ENCODE assay signal across 14 cellular contexts in the genomic region with DNA sequence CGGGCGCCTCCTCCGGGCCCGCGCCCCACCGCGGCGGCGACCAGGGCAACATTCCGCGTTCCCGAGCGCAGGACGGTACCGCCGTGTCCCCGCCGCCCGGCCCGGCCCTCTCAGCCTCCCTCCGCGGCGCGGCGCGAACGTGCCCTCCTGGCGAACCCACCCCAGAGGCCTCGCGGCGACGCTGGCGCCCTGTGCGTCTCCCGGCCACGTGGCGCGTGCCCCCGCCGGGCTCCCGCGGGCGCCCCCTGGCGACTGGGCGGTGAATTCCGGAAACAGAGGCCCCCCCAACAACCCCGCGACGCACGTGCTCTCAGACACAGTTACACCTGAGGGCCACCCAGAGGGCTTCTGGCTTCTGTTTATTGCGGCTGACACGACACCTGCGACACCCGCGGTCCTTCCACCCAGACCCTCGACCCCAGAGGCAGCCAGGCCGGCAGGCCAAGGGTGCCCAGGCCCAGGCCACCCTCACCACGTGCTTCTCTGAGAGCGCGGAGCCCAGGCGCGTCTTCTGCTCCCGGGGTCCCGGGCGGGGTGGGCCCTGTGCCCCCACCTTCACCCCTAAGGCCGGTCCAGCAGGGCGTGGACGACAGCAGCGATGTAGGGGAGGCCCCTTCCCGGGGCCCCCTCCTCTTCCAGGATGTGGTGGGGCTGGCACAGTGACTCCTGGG. TPM values are rescaled to one million over a fixed set of nuclear protein-coding genes. Genes with fewer than 3 reads are reported as not detected.
DNase-seq lines count a peak whose midpoint lies in the region; ATAC-seq and TF ChIP-seq lines count a peak whose summit lies in the region.
"Had no signal": no experiment of that assay in that cellular context is flagged by ENCODE, and none has a peak within 500 bp of the region (broad histone marks: within the 10 kb centered on the region; RNA-seq: fewer than 3 reads in every experiment).

A gene (minus strand): TSS at position 210 of the 671 bp plus-strand sequence. CDS start 158 bp downstream, at position 52.

- no peaks in the 10 kb centered on the region for H3K9me3 Mint-ChIP-seq in activated CD8-positive, alpha-beta T cell treated with anti-CD3 and anti-CD28 coated beads, Interleukin-2, amount 10 ng/mL, durations not matched to agents 7 days and 5 days (ENCODE audit: insufficient read depth)
- no peaks in the 10 kb centered on the region for H3K9me3 Mint-ChIP-seq in activated CD8-positive, alpha-beta T cell treated with anti-CD3 and anti-CD28 coated beads for 36 hours
- H3K9me3 Mint-ChIP-seq: immature natural killer cell had no signal

- no peaks in the 10 kb centered on the region for H4K20me1 ChIP-seq in smooth muscle cell (ENCODE audit: low read depth)

- H3K36me3 ChIP-seq in NT2/D1 (ENCODE audit: insufficient read depth, insufficient read length, low read length) = peaks cover 53% of the 10 kb centered on the region
- H3K36me3 ChIP-seq in smooth muscle cell (ENCODE audit: low read depth) = no peaks in the 10 kb centered on the region
- H3K36me3 ChIP-seq: uterus had no signal

- H3K4me3 Mint-ChIP-seq in activated CD8-positive, alpha-beta T cell treated with anti-CD3 and anti-CD28 coated beads, Interleukin-2, amount 10 ng/mL, durations not matched to agents 7 days and 5 days = no peak within 1 kb of the TSS
- H3K4me3 Mint-ChIP-seq in activated CD8-positive, alpha-beta T cell treated with anti-CD3 and anti-CD28 coated beads for 36 hours = no peak within 1 kb of the TSS
- H3K4me3 Mint-ChIP-seq: immature natural killer cell had no signal

- no peak for TF ChIP-seq CTCF in activated CD8-positive, alpha-beta T cell treated with anti-CD3 and anti-CD28 coated beads for 36 hours (IDR thresholded peaks at IDR 0.05)
- TF ChIP-seq CTCF in epithelial cell of esophagus (IDR thresholded peaks at IDR 0.05; ENCODE audit: insufficient read depth, low read depth, low read length, missing control alignments) = peak; percentile 10
- TF ChIP-seq CTCF in smooth muscle cell (IDR thresholded peaks at IDR 0.05; ENCODE audit: borderline replicate concordance, insufficient read depth, poor library complexity, severe bottlenecking) = peak; percentile 34

- intact Hi-C loops in activated CD8-positive, alpha-beta T cell treated with anti-CD3 and anti-CD28 coated beads for 36 hours (cut with micrococcal nuclease) = no loop called here

- H2AFZ ChIP-seq in smooth muscle cell (ENCODE audit: low read depth) = no peak within 1 kb of the TSS

- CTCF ChIA-PET in activated CD8-positive, alpha-beta T cell treated with anti-CD3 and anti-CD28 coated beads, Interleukin-2, amount 10 ng/mL, durations not matched to agents 7 days and 5 days (lab: Charles Lee) = no interaction called here
- CTCF ChIA-PET in activated CD8-positive, alpha-beta T cell treated with anti-CD3 and anti-CD28 coated beads for 36 hours (lab: Charles Lee) = no interaction called here

- POLR2A ChIA-PET in activated CD8-positive, alpha-beta T cell treated with anti-CD3 and anti-CD28 coated beads, Interleukin-2, amount 10 ng/mL, durations not matched to agents 7 days and 5 days (lab: Charles Lee) = no interaction called here
- POLR2A ChIA-PET in activated CD8-positive, alpha-beta T cell treated with anti-CD3 and anti-CD28 coated beads for 36 hours (lab: Charles Lee) = interaction anchor here (0.9 kb wide), 1 partner anchor 8 kb away, joined by 3 read pairs; no protein-coding TSS in a partner anchor

- WGBS in smooth muscle cell (ENCODE audit: low lambda C conversion rate) = 87% methylated on average over 55 of the region's 70 CpGs

- no peak for DNase-seq in activated CD8-positive, alpha-beta T cell treated with anti-CD3 and anti-CD28 coated beads, Interleukin-2, amount 10 ng/mL, durations not matched to agents 7 days and 5 days
- no peak for DNase-seq in activated CD8-positive, alpha-beta T cell treated with anti-CD3 and anti-CD28 coated beads for 36 hours
- DNase-seq in NT2/D1 (ENCODE audit: low read depth, low spot score) (no peak), epithelial cell of esophagus (ENCODE audit: low read depth) (no peak), smooth muscle cell (lab: John Stamatoyannopoulos, UW; ENCODE audit: unreplicated experiment) (no peak), NCI-H1436 treated with DMSO at 0.1 percent for 48 hours (lab: John Stamatoyannopoulos, UW) (no peak), DMS 273 (lab: John Stamatoyannopoulos, UW; ENCODE audit: unreplicated experiment) (no peak)
- DNase-seq: dermis blood vessel endothelial cell; immature natural killer cell; NCI-H2171 treated with DMSO at 0.1 percent for 48 hours; OCI-M1; stimulated activated CD8-positive, alpha-beta memory T cell treated with anti-CD3 and anti-CD28 coated beads, Interleukin-4, amount 100 ng/mL, for 48 hours had no signal

- H3K9me3 ChIP-seq in NT2/D1 (ENCODE audit: insufficient read depth, low read length) (no peaks in the 10 kb centered on the region), smooth muscle cell (replicated peaks; ENCODE audit: low read depth) (no peaks in the 10 kb centered on the region)
- H3K9me3 ChIP-seq: uterus had no signal

- no peaks in the 10 kb centered on the region for H3K27me3 Mint-ChIP-seq in activated CD8-positive, alpha-beta T cell treated with anti-CD3 and anti-CD28 coated beads, Interleukin-2, amount 10 ng/mL, durations not matched to agents 7 days and 5 days (ENCODE audit: low read depth)
- H3K27me3 Mint-ChIP-seq in activated CD8-positive, alpha-beta T cell treated with anti-CD3 and anti-CD28 coated beads for 36 hours = no peaks in the 10 kb centered on the region

- no peak within 1 kb of the TSS for H3K4me3 ChIP-seq in NT2/D1 (ENCODE audit: insufficient read length, low read depth)
- no peak within 1 kb of the TSS for H3K4me3 ChIP-seq in epithelial cell of esophagus (ENCODE audit: low read length)
- H3K4me3 ChIP-seq in smooth muscle cell = no peak within 1 kb of the TSS
- H3K4me3 ChIP-seq: uterus had no signal

- H3K4me1 Mint-ChIP-seq in activated CD8-positive, alpha-beta T cell treated with anti-CD3 and anti-CD28 coated beads, Interleukin-2, amount 10 ng/mL, durations not matched to agents 7 days and 5 days (ENCODE audit: low read depth) = peaks cover 31% of the 10 kb centered on the region
- H3K4me1 Mint-ChIP-seq in activated CD8-positive, alpha-beta T cell treated with anti-CD3 and anti-CD28 coated beads for 36 hours (ENCODE audit: low read depth) = peaks cover 28% of the 10 kb centered on the region

- peaks cover 17% of the 10 kb centered on the region for H3K4me1 ChIP-seq in NT2/D1 (ENCODE audit: insufficient read depth, insufficient read length)
- peaks cover 11% of the 10 kb centered on the region for H3K4me1 ChIP-seq in smooth muscle cell (ENCODE audit: low read depth)

- H3K27ac Mint-ChIP-seq in activated CD8-positive, alpha-beta T cell treated with anti-CD3 and anti-CD28 coated beads, Interleukin-2, amount 10 ng/mL, durations not matched to agents 7 days and 5 days = no peak within 1 kb of the TSS
- H3K27ac Mint-ChIP-seq in activated CD8-positive, alpha-beta T cell treated with anti-CD3 and anti-CD28 coated beads for 36 hours = no peak within 1 kb of the TSS
- H3K27ac Mint-ChIP-seq: immature natural killer cell had no signal

- H3F3A ChIP-seq in smooth muscle cell (ENCODE audit: low read depth) = no peaks in the 10 kb centered on the region

- no peaks in the 10 kb centered on the region for H3K79me2 ChIP-seq in smooth muscle cell (ENCODE audit: low read depth)

- H3K27me3 ChIP-seq in NT2/D1 (ENCODE audit: insufficient read depth, insufficient read length) = no peaks in the 10 kb centered on the region
- H3K27me3 ChIP-seq in smooth muscle cell (ENCODE audit: low read depth) = peaks cover 7% of the 10 kb centered on the region
- H3K27me3 ChIP-seq: uterus had no signal

- peaks cover 41% of the 10 kb centered on the region for H3K36me3 Mint-ChIP-seq in activated CD8-positive, alpha-beta T cell treated with anti-CD3 and anti-CD28 coated beads, Interleukin-2, amount 10 ng/mL, durations not matched to agents 7 days and 5 days (ENCODE audit: low read depth)
- peaks cover 9% of the 10 kb centered on the region for H3K36me3 Mint-ChIP-seq in activated CD8-positive, alpha-beta T cell treated with anti-CD3 and anti-CD28 coated beads for 36 hours (ENCODE audit: low read depth)

- no peak for ATAC-seq in activated CD8-positive, alpha-beta T cell treated with anti-CD3 and anti-CD28 coated beads, Interleukin-2, amount 10 ng/mL, durations not matched to agents 7 days and 5 days
- no peak for ATAC-seq in activated CD8-positive, alpha-beta T cell treated with anti-CD3 and anti-CD28 coated beads for 36 hours
- no peak for ATAC-seq in GM18517 (IDR thresholded peaks at IDR 0.05; ENCODE audit: unreplicated experiment)

- H3K27ac ChIP-seq in smooth muscle cell (ENCODE audit: low read depth) = no peak within 1 kb of the TSS
- H3K27ac ChIP-seq: uterus had no signal

- H3K9ac ChIP-seq in NT2/D1 (ENCODE audit: insufficient read length, low read depth) (peak within 1 kb of the TSS; percentile 61), smooth muscle cell (ENCODE audit: low read depth) (no peak within 1 kb of the TSS)

- H3K4me2 ChIP-seq in smooth muscle cell = no peak within 1 kb of the TSS

RNA-seq across cellular contexts. Expression of the gene that starts here (rescaled TPM):
- 10 to 100 TPM; 29.8 to 30.0 TPM for total RNA-seq in activated CD8-positive, alpha-beta T cell treated with anti-CD3 and anti-CD28 coated beads, Interleukin-2, amount 10 ng/mL, durations not matched to agents 7 days and 5 days
- total RNA-seq in activated CD8-positive, alpha-beta T cell treated with anti-CD3 and anti-CD28 coated beads for 36 hours = 10 to 100 TPM in 1 of 2 experiments, 1 to 10 TPM in 1; 9.9 to 12.8 TPM
- total RNA-seq in smooth muscle cell = not detected in 2 replicates
- 1.9 and 2.6 TPM in 2 replicates for polyA plus RNA-seq in smooth muscle cell
- total RNA-seq: dermis blood vessel endothelial cell had no signal
- polyA plus RNA-seq: immature natural killer cell had no signal

Comparison
In these comparisons a context has a peak if more than half of its experiments do, and no peak if none do; other contexts are left out.
1. RNA of the gene that starts here (total RNA-seq): 29.8 to 30.0 TPM in activated CD8-positive, alpha-beta T cell treated with anti-CD3 and anti-CD28 coated beads, Interleukin-2, amount 10 ng/mL, durations not matched to agents 7 days and 5 days and 9.9 to 12.8 TPM in activated CD8-positive, alpha-beta T cell treated with anti-CD3 and anti-CD28 coated beads for 36 hours; not detected in smooth muscle cell; every median in the first group is over 10 times any median in the second.